Comparison of ENCODE assay signal across 8 cellular contexts in genomic region chr4:6471303-6472007, GRCh38. TPM values are rescaled to one million over a fixed set of nuclear protein-coding genes. Genes with fewer than 3 reads are reported as not detected.
DNase-seq lines count a peak whose midpoint lies in the region.

No MANE protein-coding gene starts in this region.

- H3K27ac ChIP-seq in iPS-18a (ENCODE audit: low read length) (no peak overlapping the region), skin epidermis (peak overlapping the region in 9 of 21 experiments; percentile 1 to 50 (median 33))

- H3K9ac ChIP-seq in adipocyte (ENCODE audit: low read length) (no peak overlapping the region), iPS-18a (ENCODE audit: low read length) (no peak overlapping the region)

- H3K27me3 ChIP-seq in H7 (ENCODE audit: control insufficient read depth, insufficient read depth, low read length), result peaks cover 34% of the 10 kb centered on the region
- peaks cover 47% of the 10 kb centered on the region for H3K27me3 ChIP-seq in adipocyte (replicated peaks; ENCODE audit: control insufficient read depth, insufficient read depth, low read length)
- H3K27me3 ChIP-seq in iPS-18a (ENCODE audit: control insufficient read depth, insufficient read depth, low read length), result peaks cover 63% of the 10 kb centered on the region

- H3K36me3 ChIP-seq in H7 (replicated peaks; ENCODE audit: control insufficient read depth, insufficient read depth, low read length) (no peaks in the 10 kb centered on the region), adipocyte (ENCODE audit: control insufficient read depth, insufficient read depth, low read length, severe bottlenecking) (no peaks in the 10 kb centered on the region), iPS-18a (ENCODE audit: control insufficient read depth, low read depth, low read length) (no peaks in the 10 kb centered on the region)

- H3K4me1 ChIP-seq in adipocyte (ENCODE audit: control insufficient read depth, insufficient read depth, low read length) (peaks cover 5% of the 10 kb centered on the region), iPS-18a (ENCODE audit: control insufficient read depth, low read depth, low read length) (no peaks in the 10 kb centered on the region)

- in situ Hi-C loops in KBM-7 (cut with MboI; ENCODE audit: low pct_unique_long_range_greater_than_20kb, low sequenced_read_pairs), result no loop called here

- H3K4me3 ChIP-seq in H7 (ENCODE audit: insufficient read depth, low read depth, low read length) (peak overlapping the region; percentile 59), adipocyte (ENCODE audit: low read length) (no peak overlapping the region), iPS-18a (ENCODE audit: low read length) (peak overlapping the region; percentile 55), skin epidermis (peak overlapping the region; percentile 16 to 41 (median 35))

- DNase-seq in H7 (peak; percentile 73), adipocyte (ENCODE audit: low read depth) (peak; percentile 8), dedifferentiated amniotic fluid mesenchymal stem cell (ENCODE audit: extremely low spot score) (no peak), KBM-7 (no peak), NCI-H187 treated with DMSO at 0.1 percent for 48 hours (lab: John Stamatoyannopoulos, UW) (no peak)
- no peak for DNase-seq in activated effector memory CD4-positive, alpha-beta T cell treated with Interleukin-2 at 50 U/mL for 16 hours

- H3K9me3 ChIP-seq in adipocyte (ENCODE audit: control insufficient read depth, low read length) (no peaks in the 10 kb centered on the region), iPS-18a (ENCODE audit: control insufficient read depth, low read depth, low read length) (no peaks in the 10 kb centered on the region)

RNA-seq across cellular contexts. Expression of gene PPP2R2C, which starts 1.0 kb away (rescaled TPM):
- 7.2 and 7.6 TPM in 2 replicates for total RNA-seq in H7 (2014; rRNA removed; shearing (Covaris generic))

Comparison
In these comparisons a context has a peak if more than half of its experiments do, and no peak if none do; other contexts are left out.
1. DNase-seq: peak in H7 (single experiment) and adipocyte (single experiment); none in activated effector memory CD4-positive, alpha-beta T cell treated with Interleukin-2 at 50 U/mL for 16 hours (single experiment), dedifferentiated amniotic fluid mesenchymal stem cell (single experiment), KBM-7 (single experiment) and NCI-H187 treated with DMSO at 0.1 percent for 48 hours (single experiment).